In the genomic region with DNA sequence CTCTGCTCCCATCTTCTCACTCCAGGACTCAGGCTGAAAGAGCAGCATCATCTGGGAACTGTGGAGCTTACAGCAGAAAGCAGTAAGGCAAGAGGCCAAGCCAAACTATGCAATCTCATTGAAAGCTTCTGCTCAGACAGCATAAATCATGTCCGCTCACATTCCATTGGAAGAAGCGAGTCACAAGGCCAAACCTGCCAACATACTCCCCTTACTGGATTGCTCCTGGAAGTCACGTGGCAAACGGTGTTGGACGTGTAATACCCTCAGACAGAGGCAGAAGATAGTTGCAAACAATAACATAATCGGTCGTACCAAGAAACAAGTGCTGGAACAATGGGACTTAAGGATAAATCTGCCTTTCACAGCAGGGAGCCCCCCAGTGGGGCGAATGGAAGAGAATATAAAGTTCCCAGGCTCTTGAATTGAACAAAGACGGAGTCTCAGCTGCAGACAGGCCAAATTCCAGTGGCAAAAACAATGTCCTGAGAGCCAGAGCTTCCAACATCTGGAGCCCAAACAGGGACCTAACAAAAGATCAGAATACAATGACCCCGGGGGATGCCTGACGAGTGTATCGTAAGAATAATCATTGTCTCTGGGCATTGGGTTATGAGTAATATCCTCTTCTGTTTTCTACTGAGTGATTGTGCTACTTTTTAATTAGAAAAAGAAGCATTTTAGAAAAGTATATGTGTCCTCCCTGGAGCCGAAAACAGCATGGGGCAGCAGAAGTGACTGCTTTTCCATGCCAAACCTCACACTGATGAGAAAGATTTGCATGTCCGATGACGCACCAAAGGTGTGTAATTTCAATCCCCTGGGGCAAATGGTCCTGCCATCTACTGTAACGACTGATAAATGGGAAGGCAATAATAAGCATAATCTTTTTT, we compare ENCODE assay signal across 1 cellular context.
TF ChIP-seq lines count a peak whose summit lies in the region.

No MANE protein-coding gene starts in this region.

TF ChIP-seq in HEK293, 187 proteins besides CTCF, POLR2A, EP300 and RAD21 (continued from another document and continues in another):
- TF ChIP-seq ZNF521 (tag by site-specific recombination; IDR thresholded peaks at IDR 0.05) (no peak), KLF16 (tag by site-specific recombination; IDR thresholded peaks at IDR 0.05) (peak; percentile 26; the same call in 1 of the 2 replicates), ZNF777 (tag by site-specific recombination; IDR thresholded peaks at IDR 0.05; ENCODE audit: borderline replicate concordance) (no peak), SCRT1 (tag by site-specific recombination; IDR thresholded peaks at IDR 0.05; ENCODE audit: borderline replicate concordance) (no peak), ZNF184 (tag by site-specific recombination; IDR thresholded peaks at IDR 0.05) (no peak), ZNF146 (tag by site-specific recombination; IDR thresholded peaks at IDR 0.05) (no peak), HOXD13 (CRISPR knock-in tag; IDR thresholded peaks at IDR 0.05; ENCODE audit: borderline replicate concordance) (no peak), EGR2 (tag by site-specific recombination; IDR thresholded peaks at IDR 0.05; ENCODE audit: low read depth) (no peak), ZNF544 (tag by site-specific recombination; IDR thresholded peaks at IDR 0.05) (no peak), KLF1 (tag by site-specific recombination; IDR thresholded peaks at IDR 0.05) (no peak), ZNF561 (tag by site-specific recombination; IDR thresholded peaks at IDR 0.05; ENCODE audit: borderline replicate concordance) (no peak; the same call in 1 of the 2 replicates), ZNF2 (tag by site-specific recombination; IDR thresholded peaks at IDR 0.05) (no peak), SP3 (tag by site-specific recombination; IDR thresholded peaks at IDR 0.05) (no peak), ZNF555 (tag by site-specific recombination; conservative IDR thresholded peaks at IDR 0.05) (no peak), SP2 (tag by site-specific recombination; IDR thresholded peaks at IDR 0.05) (peak; percentile 52), ZNF558 (tag by site-specific recombination; IDR thresholded peaks at IDR 0.05) (no peak), HOXC10 (CRISPR knock-in tag; IDR thresholded peaks at IDR 0.05) (0 out of 2 replicates have a peak, but pooled peaks have one; percentile 56), ZNF585B (tag by site-specific recombination; IDR thresholded peaks at IDR 0.05) (no peak), ZBTB48 (tag by site-specific recombination; IDR thresholded peaks at IDR 0.05) (no peak), MYNN (tag by site-specific recombination; IDR thresholded peaks at IDR 0.05; ENCODE audit: borderline replicate concordance) (no peak), ZNF792 (tag by site-specific recombination; IDR thresholded peaks at IDR 0.05) (no peak), ZNF266 (tag by site-specific recombination; IDR thresholded peaks at IDR 0.05; ENCODE audit: low read depth) (no peak), ZNF473 (tag by site-specific recombination; IDR thresholded peaks at IDR 0.05) (no peak), ZNF132 (tag by site-specific recombination; IDR thresholded peaks at IDR 0.05; ENCODE audit: borderline replicate concordance) (no peak), YY1 (tag by site-specific recombination; IDR thresholded peaks at IDR 0.05) (no peak), ZBTB21 (tag by site-specific recombination; IDR thresholded peaks at IDR 0.05) (no peak), ZNF76 (tag by site-specific recombination; IDR thresholded peaks at IDR 0.05; ENCODE audit: borderline replicate concordance, low read depth) (no peak), ZNF423 (tag by site-specific recombination; IDR thresholded peaks at IDR 0.05) (no peak), ZNF112 (tag by site-specific recombination; IDR thresholded peaks at IDR 0.05) (no peak), HOXA7 (CRISPR knock-in tag; IDR thresholded peaks at IDR 0.05; ENCODE audit: borderline replicate concordance) (no peak), GLI4 (tag by site-specific recombination; IDR thresholded peaks at IDR 0.05) (no peak), ZNF10 (tag by site-specific recombination; IDR thresholded peaks at IDR 0.05) (0 out of 2 replicates have a peak, but pooled peaks have one; percentile 9), ZXDB (tag by site-specific recombination; IDR thresholded peaks at IDR 0.05) (no peak), BCL11B (tag by site-specific recombination; IDR thresholded peaks at IDR 0.05; ENCODE audit: low read depth) (no peak), ZNF549 (tag by site-specific recombination; IDR thresholded peaks at IDR 0.05) (no peak), ZSCAN23 (tag by site-specific recombination; IDR thresholded peaks at IDR 0.05) (no peak), KLF7 (tag by site-specific recombination; IDR thresholded peaks at IDR 0.05; ENCODE audit: borderline replicate concordance) (no peak), ZBTB17 (tag by site-specific recombination; IDR thresholded peaks at IDR 0.05) (peak; percentile 96), SP7 (tag by site-specific recombination; IDR thresholded peaks at IDR 0.05) (0 out of 2 replicates have a peak, but pooled peaks have one; percentile 10), SETDB1 (IDR thresholded peaks at IDR 0.05; ENCODE audit: insufficient read length, low read length) (peak; percentile 28), ZNF335 (tag by site-specific recombination; conservative IDR thresholded peaks at IDR 0.05) (peak; percentile 23; the same call in 1 of the 2 replicates), ZNF354C (tag by site-specific recombination; IDR thresholded peaks at IDR 0.05; ENCODE audit: borderline replicate concordance, low read depth) (no peak), RBAK (tag by site-specific recombination; IDR thresholded peaks at IDR 0.05) (no peak), KLF9 (tag by site-specific recombination; IDR thresholded peaks at IDR 0.05; ENCODE audit: low read depth) (no peak), ZBTB7A (tag by site-specific recombination; IDR thresholded peaks at IDR 0.05; ENCODE audit: low read depth) (no peak), ZNF830 (tag by site-specific recombination; IDR thresholded peaks at IDR 0.05; ENCODE audit: low read depth) (no peak)
- TF ChIP-seq, protein P1, sequence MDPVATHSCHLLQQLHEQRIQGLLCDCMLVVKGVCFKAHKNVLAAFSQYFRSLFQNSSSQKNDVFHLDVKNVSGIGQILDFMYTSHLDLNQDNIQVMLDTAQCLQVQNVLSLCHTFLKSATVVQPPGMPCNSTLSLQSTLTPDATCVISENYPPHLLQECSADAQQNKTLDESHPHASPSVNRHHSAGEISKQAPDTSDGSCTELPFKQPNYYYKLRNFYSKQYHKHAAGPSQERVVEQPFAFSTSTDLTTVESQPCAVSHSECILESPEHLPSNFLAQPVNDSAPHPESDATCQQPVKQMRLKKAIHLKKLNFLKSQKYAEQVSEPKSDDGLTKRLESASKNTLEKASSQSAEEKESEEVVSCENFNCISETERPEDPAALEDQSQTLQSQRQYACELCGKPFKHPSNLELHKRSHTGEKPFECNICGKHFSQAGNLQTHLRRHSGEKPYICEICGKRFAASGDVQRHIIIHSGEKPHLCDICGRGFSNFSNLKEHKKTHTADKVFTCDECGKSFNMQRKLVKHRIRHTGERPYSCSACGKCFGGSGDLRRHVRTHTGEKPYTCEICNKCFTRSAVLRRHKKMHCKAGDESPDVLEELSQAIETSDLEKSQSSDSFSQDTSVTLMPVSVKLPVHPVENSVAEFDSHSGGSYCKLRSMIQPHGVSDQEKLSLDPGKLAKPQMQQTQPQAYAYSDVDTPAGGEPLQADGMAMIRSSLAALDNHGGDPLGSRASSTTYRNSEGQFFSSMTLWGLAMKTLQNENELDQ (tag by site-specific recombination; IDR thresholded peaks at IDR 0.05; ENCODE audit: low read depth) = no peak
- TF ChIP-seq, protein P2, sequence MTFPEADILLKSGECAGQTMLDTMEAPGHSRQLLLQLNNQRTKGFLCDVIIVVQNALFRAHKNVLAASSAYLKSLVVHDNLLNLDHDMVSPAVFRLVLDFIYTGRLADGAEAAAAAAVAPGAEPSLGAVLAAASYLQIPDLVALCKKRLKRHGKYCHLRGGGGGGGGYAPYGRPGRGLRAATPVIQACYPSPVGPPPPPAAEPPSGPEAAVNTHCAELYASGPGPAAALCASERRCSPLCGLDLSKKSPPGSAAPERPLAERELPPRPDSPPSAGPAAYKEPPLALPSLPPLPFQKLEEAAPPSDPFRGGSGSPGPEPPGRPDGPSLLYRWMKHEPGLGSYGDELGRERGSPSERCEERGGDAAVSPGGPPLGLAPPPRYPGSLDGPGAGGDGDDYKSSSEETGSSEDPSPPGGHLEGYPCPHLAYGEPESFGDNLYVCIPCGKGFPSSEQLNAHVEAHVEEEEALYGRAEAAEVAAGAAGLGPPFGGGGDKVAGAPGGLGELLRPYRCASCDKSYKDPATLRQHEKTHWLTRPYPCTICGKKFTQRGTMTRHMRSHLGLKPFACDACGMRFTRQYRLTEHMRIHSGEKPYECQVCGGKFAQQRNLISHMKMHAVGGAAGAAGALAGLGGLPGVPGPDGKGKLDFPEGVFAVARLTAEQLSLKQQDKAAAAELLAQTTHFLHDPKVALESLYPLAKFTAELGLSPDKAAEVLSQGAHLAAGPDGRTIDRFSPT (tag by site-specific recombination; IDR thresholded peaks at IDR 0.05) = no peak
- TF ChIP-seq, protein P3, sequence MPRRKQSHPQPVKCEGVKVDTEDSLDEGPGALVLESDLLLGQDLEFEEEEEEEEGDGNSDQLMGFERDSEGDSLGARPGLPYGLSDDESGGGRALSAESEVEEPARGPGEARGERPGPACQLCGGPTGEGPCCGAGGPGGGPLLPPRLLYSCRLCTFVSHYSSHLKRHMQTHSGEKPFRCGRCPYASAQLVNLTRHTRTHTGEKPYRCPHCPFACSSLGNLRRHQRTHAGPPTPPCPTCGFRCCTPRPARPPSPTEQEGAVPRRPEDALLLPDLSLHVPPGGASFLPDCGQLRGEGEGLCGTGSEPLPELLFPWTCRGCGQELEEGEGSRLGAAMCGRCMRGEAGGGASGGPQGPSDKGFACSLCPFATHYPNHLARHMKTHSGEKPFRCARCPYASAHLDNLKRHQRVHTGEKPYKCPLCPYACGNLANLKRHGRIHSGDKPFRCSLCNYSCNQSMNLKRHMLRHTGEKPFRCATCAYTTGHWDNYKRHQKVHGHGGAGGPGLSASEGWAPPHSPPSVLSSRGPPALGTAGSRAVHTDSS (tag by site-specific recombination; IDR thresholded peaks at IDR 0.05) = no peak
- TF ChIP-seq, protein P4, sequence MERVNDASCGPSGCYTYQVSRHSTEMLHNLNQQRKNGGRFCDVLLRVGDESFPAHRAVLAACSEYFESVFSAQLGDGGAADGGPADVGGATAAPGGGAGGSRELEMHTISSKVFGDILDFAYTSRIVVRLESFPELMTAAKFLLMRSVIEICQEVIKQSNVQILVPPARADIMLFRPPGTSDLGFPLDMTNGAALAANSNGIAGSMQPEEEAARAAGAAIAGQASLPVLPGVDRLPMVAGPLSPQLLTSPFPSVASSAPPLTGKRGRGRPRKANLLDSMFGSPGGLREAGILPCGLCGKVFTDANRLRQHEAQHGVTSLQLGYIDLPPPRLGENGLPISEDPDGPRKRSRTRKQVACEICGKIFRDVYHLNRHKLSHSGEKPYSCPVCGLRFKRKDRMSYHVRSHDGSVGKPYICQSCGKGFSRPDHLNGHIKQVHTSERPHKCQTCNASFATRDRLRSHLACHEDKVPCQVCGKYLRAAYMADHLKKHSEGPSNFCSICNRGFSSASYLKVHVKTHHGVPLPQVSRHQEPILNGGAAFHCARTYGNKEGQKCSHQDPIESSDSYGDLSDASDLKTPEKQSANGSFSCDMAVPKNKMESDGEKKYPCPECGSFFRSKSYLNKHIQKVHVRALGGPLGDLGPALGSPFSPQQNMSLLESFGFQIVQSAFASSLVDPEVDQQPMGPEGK (tag by site-specific recombination; IDR thresholded peaks at IDR 0.05) = no peak
- TF ChIP-seq, protein P5, sequence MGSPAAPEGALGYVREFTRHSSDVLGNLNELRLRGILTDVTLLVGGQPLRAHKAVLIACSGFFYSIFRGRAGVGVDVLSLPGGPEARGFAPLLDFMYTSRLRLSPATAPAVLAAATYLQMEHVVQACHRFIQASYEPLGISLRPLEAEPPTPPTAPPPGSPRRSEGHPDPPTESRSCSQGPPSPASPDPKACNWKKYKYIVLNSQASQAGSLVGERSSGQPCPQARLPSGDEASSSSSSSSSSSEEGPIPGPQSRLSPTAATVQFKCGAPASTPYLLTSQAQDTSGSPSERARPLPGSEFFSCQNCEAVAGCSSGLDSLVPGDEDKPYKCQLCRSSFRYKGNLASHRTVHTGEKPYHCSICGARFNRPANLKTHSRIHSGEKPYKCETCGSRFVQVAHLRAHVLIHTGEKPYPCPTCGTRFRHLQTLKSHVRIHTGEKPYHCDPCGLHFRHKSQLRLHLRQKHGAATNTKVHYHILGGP (tag by site-specific recombination; IDR thresholded peaks at IDR 0.05) = no peak
- TF ChIP-seq, protein P6, sequence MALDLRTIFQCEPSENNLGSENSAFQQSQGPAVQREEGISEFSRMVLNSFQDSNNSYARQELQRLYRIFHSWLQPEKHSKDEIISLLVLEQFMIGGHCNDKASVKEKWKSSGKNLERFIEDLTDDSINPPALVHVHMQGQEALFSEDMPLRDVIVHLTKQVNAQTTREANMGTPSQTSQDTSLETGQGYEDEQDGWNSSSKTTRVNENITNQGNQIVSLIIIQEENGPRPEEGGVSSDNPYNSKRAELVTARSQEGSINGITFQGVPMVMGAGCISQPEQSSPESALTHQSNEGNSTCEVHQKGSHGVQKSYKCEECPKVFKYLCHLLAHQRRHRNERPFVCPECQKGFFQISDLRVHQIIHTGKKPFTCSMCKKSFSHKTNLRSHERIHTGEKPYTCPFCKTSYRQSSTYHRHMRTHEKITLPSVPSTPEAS (tag by site-specific recombination; IDR thresholded peaks at IDR 0.05) = no peak
- TF ChIP-seq, protein P7, sequence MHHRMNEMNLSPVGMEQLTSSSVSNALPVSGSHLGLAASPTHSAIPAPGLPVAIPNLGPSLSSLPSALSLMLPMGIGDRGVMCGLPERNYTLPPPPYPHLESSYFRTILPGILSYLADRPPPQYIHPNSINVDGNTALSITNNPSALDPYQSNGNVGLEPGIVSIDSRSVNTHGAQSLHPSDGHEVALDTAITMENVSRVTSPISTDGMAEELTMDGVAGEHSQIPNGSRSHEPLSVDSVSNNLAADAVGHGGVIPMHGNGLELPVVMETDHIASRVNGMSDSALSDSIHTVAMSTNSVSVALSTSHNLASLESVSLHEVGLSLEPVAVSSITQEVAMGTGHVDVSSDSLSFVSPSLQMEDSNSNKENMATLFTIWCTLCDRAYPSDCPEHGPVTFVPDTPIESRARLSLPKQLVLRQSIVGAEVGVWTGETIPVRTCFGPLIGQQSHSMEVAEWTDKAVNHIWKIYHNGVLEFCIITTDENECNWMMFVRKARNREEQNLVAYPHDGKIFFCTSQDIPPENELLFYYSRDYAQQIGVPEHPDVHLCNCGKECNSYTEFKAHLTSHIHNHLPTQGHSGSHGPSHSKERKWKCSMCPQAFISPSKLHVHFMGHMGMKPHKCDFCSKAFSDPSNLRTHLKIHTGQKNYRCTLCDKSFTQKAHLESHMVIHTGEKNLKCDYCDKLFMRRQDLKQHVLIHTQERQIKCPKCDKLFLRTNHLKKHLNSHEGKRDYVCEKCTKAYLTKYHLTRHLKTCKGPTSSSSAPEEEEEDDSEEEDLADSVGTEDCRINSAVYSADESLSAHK (tag by site-specific recombination; IDR thresholded peaks at IDR 0.05) = no peak
